In the genomic region with DNA sequence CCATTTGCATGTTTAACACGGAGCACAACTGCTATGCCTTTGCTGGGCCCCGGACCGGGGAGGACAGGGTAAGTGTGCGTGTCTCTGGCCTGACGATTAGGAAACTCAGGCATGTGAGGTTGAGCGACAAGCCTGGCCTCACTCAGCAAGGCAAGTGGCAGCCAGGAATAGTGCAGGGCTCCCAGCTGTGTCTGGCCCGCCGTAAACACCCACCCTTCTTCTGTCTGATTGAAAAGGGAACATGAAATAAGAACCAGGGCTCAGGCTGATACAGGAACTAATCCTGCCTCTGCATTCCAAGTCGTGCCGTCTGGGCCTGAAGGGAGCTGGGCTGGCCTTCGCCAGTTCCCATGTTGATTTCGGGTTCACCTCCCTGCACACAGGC, we compare ENCODE assay signal across 10 cellular contexts. TPM values are rescaled to one million over a fixed set of nuclear protein-coding genes. Genes with fewer than 3 reads are reported as not detected.
DNase-seq lines count a peak whose midpoint lies in the region; ATAC-seq lines count a peak whose summit lies in the region.
"Had no signal": no experiment of that assay in that cellular context is flagged by ENCODE, and none has a peak within 500 bp of the region (broad histone marks: within the 10 kb centered on the region; RNA-seq: fewer than 3 reads in every experiment).

No MANE protein-coding gene starts in this region.

- H3K4me3 ChIP-seq in CD4-positive, alpha-beta memory T cell (ENCODE audit: low read length in 2 of 2): no peak overlapping the region
- H3K4me3 ChIP-seq: body of pancreas had no signal

- H3K36me3 ChIP-seq in CD4-positive, alpha-beta memory T cell (ENCODE audit: insufficient read depth, low read length): peaks cover 5% of the 10 kb centered on the region

- H3K27me3 Mint-ChIP-seq in CD4-positive, alpha-beta memory T cell: no peaks in the 10 kb centered on the region
- no peaks in the 10 kb centered on the region for H3K27me3 Mint-ChIP-seq in central memory CD8-positive, alpha-beta T cell
- no peaks in the 10 kb centered on the region for H3K27me3 Mint-ChIP-seq in naive B cell

- peaks cover 27 to 73% (median 50%) of the 10 kb centered on the region in 4 donors for H3K4me1 Mint-ChIP-seq in CD4-positive, alpha-beta memory T cell
- peaks cover 37% of the 10 kb centered on the region for H3K4me1 Mint-ChIP-seq in central memory CD8-positive, alpha-beta T cell
- H3K4me1 Mint-ChIP-seq in naive B cell: peaks cover 28 to 63% (median 45%) of the 10 kb centered on the region in 3 donors

- peaks cover 0 to 19% of the 10 kb centered on the region in 2 donors for H3K36me3 Mint-ChIP-seq in CD4-positive, alpha-beta memory T cell
- H3K36me3 Mint-ChIP-seq in central memory CD8-positive, alpha-beta T cell (ENCODE audit: insufficient read depth): peaks cover 24% of the 10 kb centered on the region
- H3K36me3 Mint-ChIP-seq in naive B cell: no peaks in the 10 kb centered on the region

- DNase-seq in CD4-positive, alpha-beta memory T cell: no peak
- peak; percentile 93 to 94 for DNase-seq in Kasumi-1 (lab: John Stamatoyannopoulos, UW)
- DNase-seq in central memory CD8-positive, alpha-beta T cell (ENCODE audit: low spot score in 2 of 2): no peak
- DNase-seq in naive B cell: no peak
- DNase-seq in stimulated activated CD4-positive, alpha-beta T cell treated with anti-CD3 and anti-CD28 coated beads, Interleukin-4, amount 100 ng/mL, for 24 hours: no peak
- no peak for DNase-seq in NCI-H526 (lab: John Stamatoyannopoulos, UW)
- DNase-seq in HuH-7.5 (ENCODE audit: low spot score): no peak

- POLR2A ChIA-PET in CD4-positive, alpha-beta memory T cell (lab: Charles Lee; ENCODE audit: partially characterized antibody): interaction anchor here (7.4 to 22.4 kb wide), 2 partner anchors 18 to 20 kb away, joined by 124 to 1324 read pairs; partner anchors contain the start of gene FAM78A

- H3K4me3 Mint-ChIP-seq in CD4-positive, alpha-beta memory T cell: peak overlapping the region in 7 of 8 donors; percentile 25 to 88 (median 43)
- H3K4me3 Mint-ChIP-seq in central memory CD8-positive, alpha-beta T cell: peak overlapping the region; percentile 83
- H3K4me3 Mint-ChIP-seq in naive B cell: peak overlapping the region; percentile 64 to 90 (median 84)

- H3K9me3 ChIP-seq in CD4-positive, alpha-beta memory T cell (ENCODE audit: control insufficient read depth in 1 of 2, low read length in 2 of 2): no peaks in the 10 kb centered on the region
- H3K9me3 ChIP-seq: body of pancreas had no signal

- intact Hi-C loops in CD4-positive, alpha-beta memory T cell (cut with micrococcal nuclease): loop anchor here (10.0 kb wide), 2 partner anchors 421 to 481 kb away; no protein-coding TSS in a partner anchor

- peak overlapping the region; percentile 77 for H3K27ac ChIP-seq in CD4-positive, alpha-beta memory T cell (ENCODE audit: low read depth, low read length)

- peaks cover 0 to 3% (median 0%) of the 10 kb centered on the region in 8 donors for H3K9me3 Mint-ChIP-seq in CD4-positive, alpha-beta memory T cell
- H3K9me3 Mint-ChIP-seq in central memory CD8-positive, alpha-beta T cell: no peaks in the 10 kb centered on the region
- H3K9me3 Mint-ChIP-seq in naive B cell: no peaks in the 10 kb centered on the region

- no peak for ATAC-seq in central memory CD8-positive, alpha-beta T cell (replicated peaks; ENCODE audit: extremely low read depth, poor library complexity, severe bottlenecking)
- ATAC-seq in naive B cell (ENCODE audit: low read depth in 2 of 2) (peak; percentile 29 to 35), HG03280 (IDR thresholded peaks at IDR 0.05; ENCODE audit: unreplicated experiment) (no peak)
- ATAC-seq: body of pancreas, Panc1 had no signal

- CTCF ChIA-PET in CD4-positive, alpha-beta memory T cell (lab: Charles Lee; ENCODE audit: partially characterized antibody): interaction anchor here (1.1 to 11.0 kb wide), 2 partner anchors 17 to 21 kb away, joined by 3 to 188 read pairs; partner anchors contain the start of gene FAM78A

- H3K4me1 ChIP-seq in CD4-positive, alpha-beta memory T cell (ENCODE audit: insufficient read depth, low read length): peaks cover 72% of the 10 kb centered on the region
- H3K4me1 ChIP-seq: body of pancreas had no signal

- H3K27ac Mint-ChIP-seq in CD4-positive, alpha-beta memory T cell: peak overlapping the region; percentile 57 to 100 (median 72)
- H3K27ac Mint-ChIP-seq in central memory CD8-positive, alpha-beta T cell (ENCODE audit: low read depth): no peak overlapping the region
- H3K27ac Mint-ChIP-seq in naive B cell: peak overlapping the region; percentile 88 to 98 (median 96)

- no peaks in the 10 kb centered on the region for H3K27me3 ChIP-seq in CD4-positive, alpha-beta memory T cell (ENCODE audit: insufficient read depth, low read length)
- H3K27me3 ChIP-seq: body of pancreas had no signal

RNA-seq across cellular contexts. Expression of gene FAM78A, which starts 22.2 kb away (rescaled TPM):
- total RNA-seq in CD4-positive, alpha-beta memory T cell: 10 to 100 TPM; 93.5 TPM
- 10 to 100 TPM in 1 of 2 donors, 1 to 10 TPM in 1; 5.5 to 29.2 TPM for polyA plus RNA-seq in CD4-positive, alpha-beta memory T cell
- 10 to 100 TPM in 4 of 6 donors, 1 to 10 TPM in 2; 5.2 to 18.3 (median 11.6) TPM for polyA plus RNA-seq in naive B cell (ENCODE audit: low read depth in 6 of 6)

RNA-seq across cellular contexts. Expression of gene PLPP7, which starts 35.4 kb away (rescaled TPM):
- not detected for total RNA-seq in CD4-positive, alpha-beta memory T cell
- not detected for polyA plus RNA-seq in CD4-positive, alpha-beta memory T cell
- 1 to 10 TPM in 3 of 6 donors, under 1 TPM in 2, not detected in 1; 0.78 to 2.0 (median 1.2) TPM for polyA plus RNA-seq in naive B cell (ENCODE audit: low read depth in 6 of 6)

Comparison
In these comparisons a context has a peak if more than half of its experiments do, and no peak if none do; other contexts are left out.
1. DNase-seq: peak in Kasumi-1 (2 of 2); none in CD4-positive, alpha-beta memory T cell (0 of 5), central memory CD8-positive, alpha-beta T cell (0 of 2), naive B cell (single experiment), stimulated activated CD4-positive, alpha-beta T cell treated with anti-CD3 and anti-CD28 coated beads, Interleukin-4, amount 100 ng/mL, for 24 hours (single experiment), NCI-H526 (0 of 2) and HuH-7.5 (single experiment).
2. ATAC-seq: peak in naive B cell (2 of 2); none in central memory CD8-positive, alpha-beta T cell (single experiment) and HG03280 (single experiment).
3. Peak in every context shown above with its lines, with median percentiles within 50 percentile points of each other: H3K4me3 Mint-ChIP-seq.